Comparison of ENCODE assay signal across 8 cellular contexts in genomic region chr2:120231564-120231973, GRCh38. TPM values are rescaled to one million over a fixed set of nuclear protein-coding genes. Genes with fewer than 3 reads are reported as not detected.
A peak's percentile ranks its signal among the peaks of the same experiment; 100 is the strongest.
DNase-seq lines count a peak whose midpoint lies in the region; ATAC-seq and TF ChIP-seq lines count a peak whose summit lies in the region.

No MANE protein-coding gene starts in this region.

- ATAC-seq in HG03520 (IDR thresholded peaks at IDR 0.05; ENCODE audit: unreplicated experiment) (peak; percentile 12), HG03139 (IDR thresholded peaks at IDR 0.05; ENCODE audit: unreplicated experiment) (no peak)

- H3K4me3 Mint-ChIP-seq in stimulated activated naive CD8-positive, alpha-beta T cell treated with anti-CD3 and anti-CD28 coated beads, Interleukin-15, Interleukin-2, amounts not matched to agents 100 ng/mL and 50 ng/mL, for 24 hours, result peak overlapping the region; percentile 89
- no peak overlapping the region for H3K4me3 Mint-ChIP-seq in endodermal cell

- peak overlapping the region; percentile 81 for H3K27ac ChIP-seq in effector memory CD4-positive, alpha-beta T cell (ENCODE audit: insufficient read depth, low read length, poor library complexity, severe bottlenecking)
- no peak overlapping the region for H3K27ac ChIP-seq in endodermal cell (ENCODE audit: low read depth, low read length)

- H3K9ac ChIP-seq in endodermal cell (ENCODE audit: extremely low read depth, low read length, poor library complexity, severe bottlenecking), result no peak overlapping the region

- no peaks in the 10 kb centered on the region for H3K9me3 Mint-ChIP-seq in stimulated activated naive CD8-positive, alpha-beta T cell treated with anti-CD3 and anti-CD28 coated beads, Interleukin-15, Interleukin-2, amounts not matched to agents 100 ng/mL and 50 ng/mL, for 24 hours
- no peaks in the 10 kb centered on the region for H3K9me3 Mint-ChIP-seq in endodermal cell

- no peak for TF ChIP-seq CTCF in endodermal cell (conservative IDR thresholded peaks at IDR 0.05)

- peak overlapping the region; percentile 97 for H3K27ac Mint-ChIP-seq in stimulated activated naive CD8-positive, alpha-beta T cell treated with anti-CD3 and anti-CD28 coated beads, Interleukin-15, Interleukin-2, amounts not matched to agents 100 ng/mL and 50 ng/mL, for 24 hours
- H3K27ac Mint-ChIP-seq in endodermal cell, result no peak overlapping the region

- 81 to 98% methylated on average over 4 of the region's 4 CpGs for WGBS in endodermal cell (ENCODE audit: insufficient coverage in 1 of 2, insufficient read length in 1 of 2), 2 experiments

- peak; percentile 46 to 68 for DNase-seq in activated CD4-positive, alpha-beta T cell treated with anti-CD3 and anti-CD28 coated beads for 4 hours
- DNase-seq in activated CD4-positive, alpha-beta T cell treated with anti-CD3 and anti-CD28 coated beads, Interleukin-2, amount 50 U/mL, for 1 hour, result no peak
- DNase-seq in effector memory CD4-positive, alpha-beta T cell, result no peak
- no peak for DNase-seq in endodermal cell
- DNase-seq in LoVo (ENCODE audit: low spot score), result no peak

- H3K4me1 ChIP-seq in effector memory CD4-positive, alpha-beta T cell (ENCODE audit: control insufficient read depth, insufficient read depth, low read length, poor library complexity, severe bottlenecking), result peaks cover 12% of the 10 kb centered on the region
- H3K4me1 ChIP-seq in endodermal cell (ENCODE audit: control insufficient read depth, insufficient read depth, low read length), result peaks cover 16% of the 10 kb centered on the region

- no peaks in the 10 kb centered on the region for H3K36me3 Mint-ChIP-seq in stimulated activated naive CD8-positive, alpha-beta T cell treated with anti-CD3 and anti-CD28 coated beads, Interleukin-15, Interleukin-2, amounts not matched to agents 100 ng/mL and 50 ng/mL, for 24 hours (ENCODE audit: low read depth)
- H3K36me3 Mint-ChIP-seq in endodermal cell (ENCODE audit: low read depth), result no peaks in the 10 kb centered on the region

- H3K4me3 ChIP-seq in effector memory CD4-positive, alpha-beta T cell (ENCODE audit: insufficient read depth, low read depth, low read length, poor library complexity, severe bottlenecking), result peak overlapping the region; percentile 79
- H3K4me3 ChIP-seq in endodermal cell (ENCODE audit: low read length), result no peak overlapping the region

- no peaks in the 10 kb centered on the region for H3K9me3 ChIP-seq in effector memory CD4-positive, alpha-beta T cell (ENCODE audit: control insufficient read depth, low read length)
- H3K9me3 ChIP-seq in endodermal cell (ENCODE audit: control insufficient read depth, low read length), result no peaks in the 10 kb centered on the region

- H3K4me1 Mint-ChIP-seq in stimulated activated naive CD8-positive, alpha-beta T cell treated with anti-CD3 and anti-CD28 coated beads, Interleukin-15, Interleukin-2, amounts not matched to agents 100 ng/mL and 50 ng/mL, for 24 hours (ENCODE audit: low read depth), result peaks cover 72% of the 10 kb centered on the region
- peaks cover 20% of the 10 kb centered on the region for H3K4me1 Mint-ChIP-seq in endodermal cell

- no peaks in the 10 kb centered on the region for H3K36me3 ChIP-seq in effector memory CD4-positive, alpha-beta T cell (ENCODE audit: control insufficient read depth, insufficient read depth, low read length)
- H3K36me3 ChIP-seq in endodermal cell (ENCODE audit: control insufficient read depth, insufficient read depth, low read length), result no peaks in the 10 kb centered on the region

- H3K27me3 Mint-ChIP-seq in stimulated activated naive CD8-positive, alpha-beta T cell treated with anti-CD3 and anti-CD28 coated beads, Interleukin-15, Interleukin-2, amounts not matched to agents 100 ng/mL and 50 ng/mL, for 24 hours, result no peaks in the 10 kb centered on the region
- H3K27me3 Mint-ChIP-seq in endodermal cell (ENCODE audit: insufficient read depth), result peaks cover 6% of the 10 kb centered on the region

- no peaks in the 10 kb centered on the region for H3K27me3 ChIP-seq in effector memory CD4-positive, alpha-beta T cell (replicated peaks; ENCODE audit: control insufficient read depth, insufficient read depth, low read length, poor library complexity, severe bottlenecking)
- no peaks in the 10 kb centered on the region for H3K27me3 ChIP-seq in endodermal cell (ENCODE audit: control insufficient read depth, insufficient read depth, low read length, poor library complexity, severe bottlenecking)

RNA-seq across cellular contexts. Expression of gene TMEM185B, which starts 8.4 kb away (rescaled TPM):
- total RNA-seq in endodermal cell, result 10 to 100 TPM; 19.5 to 22.9 TPM
- 19.9 TPM for polyA plus RNA-seq in endodermal cell (2013, experiment 1 of 2)
- 17.1 TPM for polyA plus RNA-seq in endodermal cell (2013, experiment 2 of 2)

RNA-seq across cellular contexts. Expression of gene RALB, which starts 21.1 kb away (rescaled TPM):
- 10 to 100 TPM; 37.1 to 45.8 TPM for total RNA-seq in endodermal cell
- 34.9 TPM for polyA plus RNA-seq in endodermal cell (2013, experiment 1 of 2)
- 34.2 TPM for polyA plus RNA-seq in endodermal cell (2013, experiment 2 of 2)

Comparison
In these comparisons a context has a peak if more than half of its experiments do, and no peak if none do; other contexts are left out.
1. DNase-seq: peak in activated CD4-positive, alpha-beta T cell treated with anti-CD3 and anti-CD28 coated beads for 4 hours (2 of 2); none in activated CD4-positive, alpha-beta T cell treated with anti-CD3 and anti-CD28 coated beads, Interleukin-2, amount 50 U/mL, for 1 hour (single experiment), effector memory CD4-positive, alpha-beta T cell (0 of 3), endodermal cell (single experiment) and LoVo (single experiment).